1 cellular context compared by ENCODE assay signal in the genomic region with DNA sequence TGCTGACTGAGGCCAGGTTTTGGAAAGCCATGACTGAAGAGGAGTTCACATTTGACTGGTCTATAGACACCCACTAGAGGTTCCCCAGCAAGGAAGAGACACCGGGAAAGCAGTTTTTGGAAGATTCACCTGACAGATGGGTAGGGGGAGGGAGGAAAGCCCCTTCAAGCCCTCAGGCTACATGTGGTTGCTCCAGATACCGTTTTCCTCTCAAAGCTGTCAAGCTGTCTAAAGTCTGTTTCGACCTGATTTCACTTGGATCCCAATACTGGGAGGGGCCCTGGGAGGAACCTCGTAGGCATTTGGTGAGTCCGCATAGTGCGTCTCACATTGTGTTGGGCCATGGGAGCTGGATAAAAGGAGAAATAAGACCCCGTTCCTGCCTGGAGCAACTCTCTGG.
TF ChIP-seq lines count a peak whose summit lies in the region.

No MANE protein-coding gene starts in this region.

TF ChIP-seq in H1, 55 proteins besides CTCF, POLR2A, EP300 and RAD21:
- TF ChIP-seq CBX8 (IDR thresholded peaks at IDR 0.05; ENCODE audit: borderline replicate concordance, low read depth, low read length) (no peak), EGR1 (IDR thresholded peaks at IDR 0.05; ENCODE audit: borderline replicate concordance, low read depth, low read length) (no peak), JUN (IDR thresholded peaks at IDR 0.05; ENCODE audit: low read depth, low read length) (no peak), BRCA1 (IDR thresholded peaks at IDR 0.05; ENCODE audit: low read depth, low read length) (no peak), CBX5 (IDR thresholded peaks at IDR 0.05; ENCODE audit: low read depth, low read length) (no peak), POU5F1 (IDR thresholded peaks at IDR 0.05; ENCODE audit: low read depth, low read length) (no peak), SAP30 (IDR thresholded peaks at IDR 0.05; ENCODE audit: insufficient read depth, insufficient replicate concordance, low read length) (no peak), SIN3A (conservative IDR thresholded peaks at IDR 0.05 in 1 of 2, IDR thresholded peaks at IDR 0.05 in 1 of 2; ENCODE audit: low read depth in 1 of 2, low read length in 2 of 2) (no peak)
- TF ChIP-seq, protein P1, sequence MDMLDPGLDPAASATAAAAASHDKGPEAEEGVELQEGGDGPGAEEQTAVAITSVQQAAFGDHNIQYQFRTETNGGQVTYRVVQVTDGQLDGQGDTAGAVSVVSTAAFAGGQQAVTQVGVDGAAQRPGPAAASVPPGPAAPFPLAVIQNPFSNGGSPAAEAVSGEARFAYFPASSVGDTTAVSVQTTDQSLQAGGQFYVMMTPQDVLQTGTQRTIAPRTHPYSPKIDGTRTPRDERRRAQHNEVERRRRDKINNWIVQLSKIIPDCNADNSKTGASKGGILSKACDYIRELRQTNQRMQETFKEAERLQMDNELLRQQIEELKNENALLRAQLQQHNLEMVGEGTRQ (IDR thresholded peaks at IDR 0.05; ENCODE audit: low read length): no peak
